ENCODE assay signal across 11 cellular contexts in genomic region chr7:135757719-135758411, GRCh38. TPM values are rescaled to one million over a fixed set of nuclear protein-coding genes. Genes with fewer than 3 reads are reported as not detected.
DNase-seq lines count a peak whose midpoint lies in the region; ATAC-seq and TF ChIP-seq lines count a peak whose summit lies in the region.
"Had no signal": no experiment of that assay in that cellular context is flagged by ENCODE, and none has a peak within 500 bp of the region (broad histone marks: within the 10 kb centered on the region; RNA-seq: fewer than 3 reads in every experiment).

No MANE protein-coding gene starts in this region.

- H3K4me3 Mint-ChIP-seq in stimulated activated effector memory CD8-positive, alpha-beta T cell treated with anti-CD3 and anti-CD28 coated beads, Interleukin-12 subunit alpha, Interleukin-12 subunit beta, amount 100 ng/mL, for 72 hours, result no peak overlapping the region

- H2BK5ac ChIP-seq in neuronal stem cell (ENCODE audit: low read length), result no peak overlapping the region

- H3K79me1 ChIP-seq in neuronal stem cell (ENCODE audit: low read depth, low read length), result no peaks in the 10 kb centered on the region

- H3K27ac ChIP-seq in SJSA1, result peak overlapping the region; percentile 46
- H3K27ac ChIP-seq in neuronal stem cell (replicated peaks; ENCODE audit: low read length), result peak overlapping the region; percentile 28
- H3K27ac ChIP-seq: cardiac muscle cell, VCaP had no signal

- no peak overlapping the region for H2AK5ac ChIP-seq in neuronal stem cell (ENCODE audit: low read depth, low read length)

- H3K4me1 ChIP-seq in SJSA1 (replicated peaks) (peaks cover 35% of the 10 kb centered on the region), neuronal stem cell (ENCODE audit: control insufficient read depth in 2 of 2, insufficient read depth in 1 of 2, low read depth in 1 of 2, low read length in 2 of 2) (peaks cover 0 to 10% of the 10 kb centered on the region in 2 donors)

- H3K4me2 ChIP-seq in neuronal stem cell (ENCODE audit: insufficient read depth, low read length, poor library complexity, severe bottlenecking), result no peak overlapping the region

- no peak overlapping the region for H3K4ac ChIP-seq in neuronal stem cell (ENCODE audit: low read length)

- no peak for ATAC-seq in HG02840 (IDR thresholded peaks at IDR 0.05; ENCODE audit: low FRiP score, unreplicated experiment)
- no peak for ATAC-seq in stimulated activated effector memory CD8-positive, alpha-beta T cell treated with anti-CD3 and anti-CD28 coated beads, Interleukin-12 subunit alpha, Interleukin-12 subunit beta, amount 100 ng/mL, for 72 hours

- H3K36me3 ChIP-seq in SJSA1 (no peaks in the 10 kb centered on the region), neuronal stem cell (replicated peaks in 1 of 2; ENCODE audit: control insufficient read depth in 2 of 2, insufficient read depth in 2 of 2, low read length in 2 of 2) (no peaks in the 10 kb centered on the region)
- H3K36me3 ChIP-seq: cardiac muscle cell had no signal

- no peak for TF ChIP-seq CTCF in fibroblast of mammary gland (conservative IDR thresholded peaks at IDR 0.05; ENCODE audit: control insufficient read depth, insufficient read depth, low read depth, low read length)

- H2BK12ac ChIP-seq in neuronal stem cell (ENCODE audit: low read length), result no peak overlapping the region

- no peak overlapping the region for H3K14ac ChIP-seq in neuronal stem cell (ENCODE audit: low read length)

- peaks cover 5% of the 10 kb centered on the region for H3K4me1 Mint-ChIP-seq in stimulated activated effector memory CD8-positive, alpha-beta T cell treated with anti-CD3 and anti-CD28 coated beads, Interleukin-12 subunit alpha, Interleukin-12 subunit beta, amount 100 ng/mL, for 72 hours

- no peaks in the 10 kb centered on the region for H3K36me3 Mint-ChIP-seq in stimulated activated effector memory CD8-positive, alpha-beta T cell treated with anti-CD3 and anti-CD28 coated beads, Interleukin-12 subunit alpha, Interleukin-12 subunit beta, amount 100 ng/mL, for 72 hours

- H2AFZ ChIP-seq in neuronal stem cell (ENCODE audit: low read length), result no peak overlapping the region

- H4K91ac ChIP-seq in neuronal stem cell (ENCODE audit: low read depth, low read length, poor library complexity), result no peak overlapping the region

- no peaks in the 10 kb centered on the region; the same call in 1 of the 2 replicates for H3K9me3 ChIP-seq in SJSA1 (replicated peaks)
- H3K9me3 ChIP-seq in neuronal stem cell (replicated peaks in 1 of 2; ENCODE audit: control insufficient read depth in 2 of 2, insufficient read depth in 1 of 2, low read depth in 1 of 2, low read length in 2 of 2), result peaks cover 0 to 2% of the 10 kb centered on the region in 2 donors

- H3K4me3 ChIP-seq in SJSA1, result peak overlapping the region; percentile 1; the same call in 1 of the 2 replicates
- H3K4me3 ChIP-seq in fibroblast of mammary gland (ENCODE audit: control insufficient read depth, low read depth, low read length), result peak overlapping the region; percentile 22
- H3K4me3 ChIP-seq in neuronal stem cell (ENCODE audit: low read length in 2 of 2), result no peak overlapping the region
- H3K4me3 ChIP-seq: cardiac muscle cell had no signal

- H3K9ac ChIP-seq in neuronal stem cell (ENCODE audit: low read depth, low read length, poor library complexity), result no peak overlapping the region

- no peak overlapping the region for H3K18ac ChIP-seq in neuronal stem cell (ENCODE audit: low read length)

- no peaks in the 10 kb centered on the region for H3K9me3 Mint-ChIP-seq in stimulated activated effector memory CD8-positive, alpha-beta T cell treated with anti-CD3 and anti-CD28 coated beads, Interleukin-12 subunit alpha, Interleukin-12 subunit beta, amount 100 ng/mL, for 72 hours

- no peak overlapping the region for H4K8ac ChIP-seq in neuronal stem cell (ENCODE audit: low read depth, low read length)

- H3K27ac Mint-ChIP-seq in stimulated activated effector memory CD8-positive, alpha-beta T cell treated with anti-CD3 and anti-CD28 coated beads, Interleukin-12 subunit alpha, Interleukin-12 subunit beta, amount 100 ng/mL, for 72 hours, result no peak overlapping the region

- no peak overlapping the region for H2BK120ac ChIP-seq in neuronal stem cell (ENCODE audit: low read depth, low read length)

- no CpG with 5 or more reads among the region's 8 CpGs for WGBS in neuronal stem cell (ENCODE audit: extremely low coverage in 2 of 2, insufficient read length in 2 of 2, insufficient replicate concordance in 1 of 2), 2 donors

- H3K27me3 ChIP-seq in SJSA1 (replicated peaks) (no peaks in the 10 kb centered on the region), neuronal stem cell (ENCODE audit: control insufficient read depth in 3 of 3, insufficient read depth in 3 of 3, low read depth in 1 of 3, low read length in 3 of 3) (peaks cover 0 to 8% (median 0%) of the 10 kb centered on the region in 3 experiments)
- H3K27me3 ChIP-seq: cardiac muscle cell had no signal

- peak; percentile 50 for DNase-seq in A172 (ENCODE audit: low spot score)
- DNase-seq in SJSA1 (ENCODE audit: low read depth in 1 of 2, low spot score in 2 of 2), result peak in 1 of 2 experiments; percentile 52
- DNase-seq in fibroblast of mammary gland (ENCODE audit: low read depth), result peak; percentile 75
- no peak for DNase-seq in neuronal stem cell (ENCODE audit: low spot score)
- DNase-seq in midbrain (lab: John Stamatoyannopoulos, UW), result no peak
- no peak for DNase-seq in cerebellum (ENCODE audit: low spot score)
- no peak for DNase-seq in stimulated activated effector memory CD8-positive, alpha-beta T cell treated with anti-CD3 and anti-CD28 coated beads, Interleukin-12 subunit alpha, Interleukin-12 subunit beta, amount 100 ng/mL, for 72 hours (ENCODE audit: low spot score in 2 of 2)
- DNase-seq: AML-193 had no signal

- no peak overlapping the region for H2BK15ac ChIP-seq in neuronal stem cell (ENCODE audit: low read length)

- no peak overlapping the region for H3K23ac ChIP-seq in neuronal stem cell (ENCODE audit: low read depth, low read length, poor library complexity)

RNA-seq across cellular contexts. Expression of gene FAM180A, which starts 9.3 kb away (rescaled TPM):
- 1.8 TPM in 1 of 2 replicates, not detected in the other for total RNA-seq in A172 (2014; rRNA removed; shearing (Covaris generic))
- total RNA-seq in SJSA1 (2014; rRNA removed; shearing (Covaris generic)), result 0.18 TPM in 1 of 2 replicates, not detected in the other
- not detected for polyA plus RNA-seq in neuronal stem cell (2013, experiment 1 of 2)
- not detected for polyA plus RNA-seq in neuronal stem cell (2013, experiment 2 of 2)
- not detected for total RNA-seq in cerebellum
- total RNA-seq: cardiac muscle cell had no signal
- polyA plus RNA-seq: cardiac muscle cell had no signal

RNA-seq across cellular contexts. Expression of gene SLC13A4, which starts 29.9 kb away (rescaled TPM):
- not detected in 2 replicates for total RNA-seq in A172 (2014; rRNA removed; shearing (Covaris generic))
- total RNA-seq in SJSA1 (2014; rRNA removed; shearing (Covaris generic)), result not detected in 2 replicates
- 5.0 TPM for polyA plus RNA-seq in neuronal stem cell (2013, experiment 1 of 2)
- polyA plus RNA-seq in neuronal stem cell (2013, experiment 2 of 2), result 4.6 TPM
- 2.4 TPM for total RNA-seq in cerebellum

Comparison
In these comparisons a context has a peak if more than half of its experiments do, and no peak if none do; other contexts are left out.
1. DNase-seq: peak in A172 (single experiment) and fibroblast of mammary gland (single experiment); none in neuronal stem cell (single experiment), midbrain (single experiment), cerebellum (single experiment) and stimulated activated effector memory CD8-positive, alpha-beta T cell treated with anti-CD3 and anti-CD28 coated beads, Interleukin-12 subunit alpha, Interleukin-12 subunit beta, amount 100 ng/mL, for 72 hours (0 of 2).
2. H3K4me3 ChIP-seq: peak in SJSA1 (single experiment) and fibroblast of mammary gland (single experiment); none in neuronal stem cell (0 of 2).